In genomic region chr2:10774394-10774793, GRCh38 we compare ENCODE assay signal across 21 cellular contexts. TPM values are rescaled to one million over a fixed set of nuclear protein-coding genes. Genes with fewer than 3 reads are reported as not detected.
DNase-seq lines count a peak whose midpoint lies in the region; ATAC-seq and TF ChIP-seq lines count a peak whose summit lies in the region.
"Had no signal": no experiment of that assay in that cellular context is flagged by ENCODE, and none has a peak within 500 bp of the region (broad histone marks: within the 10 kb centered on the region; RNA-seq: fewer than 3 reads in every experiment).

No MANE protein-coding gene starts in this region.

- H3K4me2 ChIP-seq in parathyroid adenoma (ENCODE audit: low read length) = no peak overlapping the region
- H3K4me2 ChIP-seq: PC-9 had no signal

- H3K27ac ChIP-seq in right cardiac atrium (ENCODE audit: low read length) (peak overlapping the region; percentile 16), parathyroid adenoma (no peak overlapping the region)
- H3K27ac ChIP-seq: colonic mucosa had no signal

- H3K4me1 Mint-ChIP-seq in Caco-2 (ENCODE audit: low read depth, unreplicated experiment) = peaks cover 5% of the 10 kb centered on the region
- peaks cover 6% of the 10 kb centered on the region for H3K4me1 Mint-ChIP-seq in MCF 10A (ENCODE audit: insufficient read depth, unreplicated experiment)

- H3K4me3 Mint-ChIP-seq in Caco-2 (ENCODE audit: unreplicated experiment) = no peak overlapping the region
- H3K4me3 Mint-ChIP-seq in MCF 10A (ENCODE audit: unreplicated experiment) = no peak overlapping the region
- H3K4me3 Mint-ChIP-seq: activated CD8-positive, alpha-beta T cell treated with anti-CD3 and anti-CD28 coated beads for 36 hours; activated T-helper 1 cell treated with anti-CD3 and anti-CD28 coated beads, Interleukin-12 subunit alpha, Interleukin-12 subunit beta, Interleukin-2, Interleukin-4 antibody, amounts not matched to agents 30 ng/mL and 10 ng/mL and 1 ng/mL, durations not matched to agents 14 hours and 24 hours and 36 hours; stimulated activated naive CD8-positive, alpha-beta T cell treated with anti-CD3 and anti-CD28 coated beads, Interleukin-15, Interleukin-2, amounts not matched to agents 100 ng/mL and 50 ng/mL, for 24 hours had no signal

- WGBS in right cardiac atrium = 45% methylated on average over 6 of the region's 6 CpGs

- H3K79me2 ChIP-seq in parathyroid adenoma = no peaks in the 10 kb centered on the region

- H3K9me3 ChIP-seq in Caco-2 (no peaks in the 10 kb centered on the region), right cardiac atrium (ENCODE audit: control insufficient read depth, low read length) (no peaks in the 10 kb centered on the region), parathyroid adenoma (ENCODE audit: control insufficient read depth, low read length) (no peaks in the 10 kb centered on the region)
- H3K9me3 ChIP-seq: colonic mucosa had no signal

- H3K4me1 ChIP-seq in Caco-2 (peaks cover 11% of the 10 kb centered on the region; the same call in 1 of the 2 replicates), right cardiac atrium (ENCODE audit: control insufficient read depth, insufficient read depth, low read length) (peaks cover 6% of the 10 kb centered on the region), parathyroid adenoma (peaks cover 12% of the 10 kb centered on the region)
- H3K4me1 ChIP-seq: colonic mucosa had no signal

- no peaks in the 10 kb centered on the region for H3K36me3 ChIP-seq in Caco-2 (ENCODE audit: control insufficient read depth, insufficient read depth, low read length)
- H3K36me3 ChIP-seq in parathyroid adenoma (ENCODE audit: control insufficient read depth, insufficient read depth, low read length) = no peaks in the 10 kb centered on the region
- H3K36me3 ChIP-seq: colonic mucosa had no signal

- H3K27me3 Mint-ChIP-seq in Caco-2 (ENCODE audit: insufficient read depth, unreplicated experiment) (no peaks in the 10 kb centered on the region), MCF 10A (ENCODE audit: insufficient read depth, unreplicated experiment) (no peaks in the 10 kb centered on the region)
- H3K27me3 Mint-ChIP-seq: activated CD8-positive, alpha-beta T cell treated with anti-CD3 and anti-CD28 coated beads for 36 hours; stimulated activated naive CD8-positive, alpha-beta T cell treated with anti-CD3 and anti-CD28 coated beads, Interleukin-15, Interleukin-2, amounts not matched to agents 100 ng/mL and 50 ng/mL, for 24 hours had no signal

- H3K36me3 Mint-ChIP-seq in Caco-2 (ENCODE audit: insufficient read depth, unreplicated experiment) = peaks cover 24% of the 10 kb centered on the region
- H3K36me3 Mint-ChIP-seq in MCF 10A (ENCODE audit: insufficient read depth, unreplicated experiment) = no peaks in the 10 kb centered on the region

- no TSS peak for BruUV-seq in Caco-2 (replicated peaks; lab: Mats Ljungman, UMichigan)
- BruUV-seq in MCF 10A (replicated peaks; lab: Mats Ljungman, UMichigan) = no TSS peak

- H3K27ac Mint-ChIP-seq in Caco-2 (ENCODE audit: unreplicated experiment) (peak overlapping the region; percentile 16), MCF 10A (ENCODE audit: low read depth, unreplicated experiment) (peak overlapping the region; percentile 35)
- H3K27ac Mint-ChIP-seq: activated CD8-positive, alpha-beta T cell treated with anti-CD3 and anti-CD28 coated beads for 36 hours; activated T-helper 1 cell treated with anti-CD3 and anti-CD28 coated beads, Interleukin-12 subunit alpha, Interleukin-12 subunit beta, Interleukin-2, Interleukin-4 antibody, amounts not matched to agents 30 ng/mL and 10 ng/mL and 1 ng/mL, durations not matched to agents 14 hours and 24 hours and 36 hours; stimulated activated naive CD8-positive, alpha-beta T cell treated with anti-CD3 and anti-CD28 coated beads, Interleukin-15, Interleukin-2, amounts not matched to agents 100 ng/mL and 50 ng/mL, for 24 hours had no signal

- DNase-seq in Caco-2 (peak in 1 of 2 experiments; percentile 57), MCF 10A (ENCODE audit: unreplicated experiment) (no peak), right cardiac atrium (peak in 2 of 3 donors; percentile 63 to 71), mucosa of gallbladder (ENCODE audit: low spot score) (no peak), NCI-H2029 treated with DMSO at 0.1 percent for 48 hours (lab: John Stamatoyannopoulos, UW) (no peak), NCI-H526 (lab: John Stamatoyannopoulos, UW) (no peak)
- DNase-seq: ACHN; activated CD8-positive, alpha-beta T cell treated with anti-CD3 and anti-CD28 coated beads for 36 hours; amygdala; colonic mucosa; mesenchymal stem cell; NCI-H187 treated with DMSO at 0.1 percent for 48 hours; NCI-H526 treated with DMSO at 0.1 percent for 48 hours; occipital lobe; SW 1271 had no signal

- H3K9me3 Mint-ChIP-seq in Caco-2 (ENCODE audit: unreplicated experiment) (no peaks in the 10 kb centered on the region), MCF 10A (ENCODE audit: unreplicated experiment) (no peaks in the 10 kb centered on the region)
- H3K9me3 Mint-ChIP-seq: activated CD8-positive, alpha-beta T cell treated with anti-CD3 and anti-CD28 coated beads for 36 hours; activated T-helper 1 cell treated with anti-CD3 and anti-CD28 coated beads, Interleukin-12 subunit alpha, Interleukin-12 subunit beta, Interleukin-2, Interleukin-4 antibody, amounts not matched to agents 30 ng/mL and 10 ng/mL and 1 ng/mL, durations not matched to agents 14 hours and 24 hours and 36 hours; stimulated activated naive CD8-positive, alpha-beta T cell treated with anti-CD3 and anti-CD28 coated beads, Interleukin-15, Interleukin-2, amounts not matched to agents 100 ng/mL and 50 ng/mL, for 24 hours had no signal

- H3K4me3 ChIP-seq in Caco-2 (ENCODE audit: low read depth, low read length) = no peak overlapping the region
- no peak overlapping the region for H3K4me3 ChIP-seq in right cardiac atrium (ENCODE audit: low read length)
- no peak overlapping the region for H3K4me3 ChIP-seq in parathyroid adenoma (ENCODE audit: low read depth, low read length)
- H3K4me3 ChIP-seq: colonic mucosa, PC-9 had no signal

- no peak overlapping the region for H3K9ac ChIP-seq in parathyroid adenoma

- peak overlapping the region; percentile 60 for H2AFZ ChIP-seq in parathyroid adenoma
- H2AFZ ChIP-seq: PC-9 had no signal

- POLR2A ChIA-PET in Caco-2 (lab: Charles Lee) = no interaction called here
- POLR2A ChIA-PET in MCF 10A (lab: Yijun Ruan, JAX) = interaction anchor here (0.9 kb wide), 1 partner anchor 56 kb away, joined by 3 read pairs; no protein-coding TSS in a partner anchor

- CTCF ChIA-PET in Caco-2 (lab: Charles Lee) = no interaction called here
- CTCF ChIA-PET in MCF 10A (lab: Yijun Ruan, JAX) = no interaction called here

- no peaks in the 10 kb centered on the region for H3K27me3 ChIP-seq in Caco-2 (replicated peaks; ENCODE audit: control insufficient read depth, insufficient read depth, low read length)
- no peaks in the 10 kb centered on the region for H3K27me3 ChIP-seq in right cardiac atrium (ENCODE audit: control insufficient read depth, insufficient read depth)
- no peaks in the 10 kb centered on the region for H3K27me3 ChIP-seq in parathyroid adenoma (ENCODE audit: control insufficient read depth, insufficient read depth, low read length)
- H3K27me3 ChIP-seq: colonic mucosa had no signal

- TF ChIP-seq CTCF in Caco-2 (IDR thresholded peaks at IDR 0.05; ENCODE audit: insufficient read depth in 1 of 2, low read depth in 1 of 2, low read length in 1 of 2, severe bottlenecking in 1 of 2, unreplicated experiment in 1 of 2) (no peak), MCF 10A (IDR thresholded peaks at IDR 0.05; ENCODE audit: unreplicated experiment) (no peak), parathyroid adenoma (IDR thresholded peaks at IDR 0.05) (no peak)

- intact Hi-C loops in Caco-2 (cut with micrococcal nuclease; ENCODE audit: unreplicated experiment) = no loop called here
- intact Hi-C loops in MCF 10A (cut with micrococcal nuclease) = no loop called here
- intact Hi-C loops in right cardiac atrium (cut with DNase I) = no loop called here

- ATAC-seq in right cardiac atrium (peak; percentile 53 to 65), HG02610 (IDR thresholded peaks at IDR 0.05; ENCODE audit: unreplicated experiment) (no peak)
- ATAC-seq: activated CD8-positive, alpha-beta T cell treated with anti-CD3 and anti-CD28 coated beads for 36 hours had no signal

RNA-seq across cellular contexts. Expression of gene PDIA6, which starts 38.2 kb away (rescaled TPM):
- total RNA-seq in Caco-2 (2022) (379 and 384 TPM in 2 replicates), MCF 10A (2022) (254 and 339 TPM in 2 replicates), right cardiac atrium (100 to 1,000 TPM in 3 of 4 donors, 10 to 100 TPM in 1; 86.7 to 148 (median 133) TPM), mucosa of gallbladder (213 TPM)
- 75.7 TPM for polyA plus RNA-seq in right cardiac atrium

RNA-seq across cellular contexts. Expression of gene ATP6V1C2, which starts 53.0 kb away (rescaled TPM):
- total RNA-seq in Caco-2 (2022) (4.2 and 4.8 TPM in 2 replicates), MCF 10A (2022) (0.19 and 0.47 TPM in 2 replicates), right cardiac atrium (under 1 TPM in 2 of 4 donors, not detected in 2; 0.09 to 0.36 TPM), mucosa of gallbladder (0.26 TPM)
- 0.52 TPM for polyA plus RNA-seq in right cardiac atrium
- total RNA-seq: activated CD8-positive, alpha-beta T cell treated with anti-CD3 and anti-CD28 coated beads for 36 hours; M059J; PC-9 had no signal

Comparison
In these comparisons a context has a peak if more than half of its experiments do, and no peak if none do; other contexts are left out.
1. DNase-seq: peak in right cardiac atrium (2 of 3); none in MCF 10A (single experiment), mucosa of gallbladder (single experiment), NCI-H2029 treated with DMSO at 0.1 percent for 48 hours (single experiment) and NCI-H526 (0 of 2).